Comparison of ENCODE assay signal across 14 cellular contexts in the genomic region with DNA sequence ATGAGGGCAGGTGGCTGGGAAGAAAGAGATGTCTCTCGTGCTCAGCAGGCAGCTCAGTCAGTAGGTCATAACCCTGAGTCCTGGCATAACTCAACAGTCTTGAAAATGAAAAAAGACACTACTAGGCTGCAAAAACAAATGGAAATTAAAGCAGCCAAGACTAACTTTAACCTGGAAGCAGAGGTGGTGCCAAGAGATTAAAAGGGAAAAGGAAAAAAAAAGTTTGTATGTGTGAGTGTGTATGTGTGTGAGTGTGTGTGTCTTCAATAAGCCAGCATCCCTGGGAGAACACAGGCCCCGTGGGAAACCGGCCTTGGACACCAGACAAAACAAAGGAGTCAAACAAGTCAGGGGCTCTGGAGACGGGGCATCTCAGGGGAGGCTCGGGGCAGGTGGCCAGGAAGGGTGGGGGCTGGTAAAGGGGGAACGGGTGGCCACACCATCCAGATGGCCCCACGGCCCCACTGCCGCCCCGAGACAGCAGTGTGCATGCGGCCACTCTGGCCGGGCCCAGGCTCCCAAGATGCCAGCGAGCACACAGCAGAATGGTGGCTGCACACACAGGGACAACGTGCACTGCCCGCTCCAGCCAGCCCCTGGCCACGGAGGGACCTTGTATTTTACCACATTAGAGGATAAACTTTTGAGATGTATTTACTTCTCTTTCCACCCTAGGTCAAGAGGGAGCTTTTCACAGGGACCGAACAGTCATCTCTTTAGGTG. TPM values are rescaled to one million over a fixed set of nuclear protein-coding genes. Genes with fewer than 3 reads are reported as not detected.
DNase-seq lines count a peak whose midpoint lies in the region; ATAC-seq and TF ChIP-seq lines count a peak whose summit lies in the region.
"Had no signal": no experiment of that assay in that cellular context is flagged by ENCODE, and none has a peak within 500 bp of the region (broad histone marks: within the 10 kb centered on the region; RNA-seq: fewer than 3 reads in every experiment).

No MANE protein-coding gene starts in this region.

- no peak overlapping the region for H3K23ac ChIP-seq in H9 (ENCODE audit: insufficient read length, low read depth, low read length)

- H2BK5ac ChIP-seq in H9 (ENCODE audit: insufficient read length, low read length) = no peak overlapping the region

- H4K20me1 ChIP-seq in H9 (ENCODE audit: control insufficient read depth, insufficient read depth, insufficient read length) = no peaks in the 10 kb centered on the region

- H2BK15ac ChIP-seq in H9 (ENCODE audit: low read depth, low read length) = no peak overlapping the region

- no peaks in the 10 kb centered on the region; the same call in 1 of the 2 replicates for H3K79me2 ChIP-seq in H9 (ENCODE audit: insufficient read depth, low read length)

- H2AFZ ChIP-seq in H9 (ENCODE audit: low read length) = no peak overlapping the region
- H2AFZ ChIP-seq: GM23248 had no signal

- H3K4me1 ChIP-seq in H9 (ENCODE audit: insufficient read depth, low read length) = no peaks in the 10 kb centered on the region; the same call in 1 of the 2 replicates

- H3K4me1 Mint-ChIP-seq in H9 = peaks cover 21 to 29% of the 10 kb centered on the region in 2 experiments
- peaks cover 50% of the 10 kb centered on the region for H3K4me1 Mint-ChIP-seq in chondrocyte (ENCODE audit: low read depth)
- H3K4me1 Mint-ChIP-seq in progenitor cell of endocrine pancreas (ENCODE audit: low read depth) = peaks cover 29% of the 10 kb centered on the region

- WGBS in H9 (ENCODE audit: extremely low coverage, insufficient read length, low lambda C conversion rate) = no CpG with 5 or more reads among the region's 16 CpGs

- H3K36me3 Mint-ChIP-seq in H9 (ENCODE audit: insufficient read depth in 1 of 3, low read depth in 3 of 3) (peaks cover 0 to 2% (median 0%) of the 10 kb centered on the region in 3 experiments; a peak in 1 of 7 replicates), chondrocyte (ENCODE audit: low read depth) (no peaks in the 10 kb centered on the region), progenitor cell of endocrine pancreas (ENCODE audit: insufficient read depth) (peaks cover 3% of the 10 kb centered on the region)
- H3K36me3 Mint-ChIP-seq: activated CD4-positive, alpha-beta memory T cell treated with anti-CD3 and anti-CD28 coated beads for 36 hours had no signal

- ATAC-seq in left ventricle myocardium superior = peak; percentile 34
- ATAC-seq in GM19035 (IDR thresholded peaks at IDR 0.05; ENCODE audit: unreplicated experiment) = no peak
- ATAC-seq in HG03469 (IDR thresholded peaks at IDR 0.05; ENCODE audit: unreplicated experiment) = no peak
- ATAC-seq in GM19324 (IDR thresholded peaks at IDR 0.05; ENCODE audit: low FRiP score, unreplicated experiment) = no peak
- ATAC-seq in omental fat pad (ENCODE audit: low FRiP score) = no peak
- ATAC-seq: GM12878 had no signal

- no peak overlapping the region for H2BK120ac ChIP-seq in H9 (ENCODE audit: low read depth, low read length, poor library complexity, severe bottlenecking)

- H3K4ac ChIP-seq in H9 (ENCODE audit: low read depth, low read length) = no peak overlapping the region

- H3K4me3 Mint-ChIP-seq in H9 = no peak overlapping the region
- H3K4me3 Mint-ChIP-seq in chondrocyte (ENCODE audit: unreplicated experiment) = no peak overlapping the region
- H3K4me3 Mint-ChIP-seq in progenitor cell of endocrine pancreas (ENCODE audit: low read depth) = no peak overlapping the region
- H3K4me3 Mint-ChIP-seq: activated CD4-positive, alpha-beta memory T cell treated with anti-CD3 and anti-CD28 coated beads for 36 hours had no signal

- TF ChIP-seq CTCF in H9 (conservative IDR thresholded peaks at IDR 0.05) = no peak
- no peak for TF ChIP-seq CTCF in chondrocyte (IDR thresholded peaks at IDR 0.05)
- TF ChIP-seq CTCF in progenitor cell of endocrine pancreas (IDR thresholded peaks at IDR 0.05; ENCODE audit: unreplicated experiment) = no peak
- TF ChIP-seq CTCF in omental fat pad (IDR thresholded peaks at IDR 0.05) = no peak

- H3K9ac ChIP-seq in H9 (ENCODE audit: extremely low read depth, insufficient read length, low read length) = no peak overlapping the region
- H3K9ac ChIP-seq: GM23248 had no signal

- DNase-seq in H9 (no peak), chondrocyte (ENCODE audit: low spot score) (no peak), left ventricle myocardium superior (peak; percentile 57), progenitor cell of endocrine pancreas (ENCODE audit: low spot score, unreplicated experiment) (no peak), omental fat pad (ENCODE audit: low spot score) (no peak)
- DNase-seq: activated CD4-positive, alpha-beta memory T cell treated with anti-CD3 and anti-CD28 coated beads for 36 hours; activated gamma-delta T cell treated with Interleukin-2 at 50 U/mL for 16 hours; cerebellar nuclear complex; GM23248; NCI-H446 treated with DMSO at 0.1 percent for 48 hours had no signal

- H3T11ph ChIP-seq in H9 (ENCODE audit: low read length) = no peak overlapping the region

- H2BK12ac ChIP-seq in H9 (ENCODE audit: insufficient read length, low read depth, low read length) = no peak overlapping the region

- H2AK5ac ChIP-seq in H9 (ENCODE audit: insufficient read length, low read length) = no peak overlapping the region

- intact Hi-C loops in left ventricle myocardium superior (cut with micrococcal nuclease) = no loop called here

- peak overlapping the region; percentile 17 for H3K18ac ChIP-seq in H9 (ENCODE audit: insufficient read length, low read depth, low read length)

- H3K27ac Mint-ChIP-seq in H9 = no peak overlapping the region
- peak overlapping the region; percentile 67 for H3K27ac Mint-ChIP-seq in chondrocyte (ENCODE audit: unreplicated experiment)
- peak overlapping the region; percentile 71 for H3K27ac Mint-ChIP-seq in progenitor cell of endocrine pancreas
- H3K27ac Mint-ChIP-seq: activated CD4-positive, alpha-beta memory T cell treated with anti-CD3 and anti-CD28 coated beads for 36 hours had no signal

- H4K91ac ChIP-seq in H9 (ENCODE audit: insufficient read length, low read depth, low read length) = no peak overlapping the region

- peaks cover 0 to 3% of the 10 kb centered on the region in 2 experiments; a peak in 1 of 5 replicates for H3K9me3 Mint-ChIP-seq in H9
- H3K9me3 Mint-ChIP-seq in chondrocyte (ENCODE audit: low read depth) = no peaks in the 10 kb centered on the region
- H3K9me3 Mint-ChIP-seq in progenitor cell of endocrine pancreas (ENCODE audit: low read depth) = no peaks in the 10 kb centered on the region
- H3K9me3 Mint-ChIP-seq: activated CD4-positive, alpha-beta memory T cell treated with anti-CD3 and anti-CD28 coated beads for 36 hours had no signal

- H3K27ac ChIP-seq in H9 (ENCODE audit: insufficient read length, low read depth, low read length) = no peak overlapping the region
- H3K27ac ChIP-seq: GM23248 had no signal

- H4K5ac ChIP-seq in H9 (ENCODE audit: insufficient read length, low read depth, low read length) = no peak overlapping the region

- no peak overlapping the region for H3K56ac ChIP-seq in H9 (ENCODE audit: insufficient read length, low read depth, low read length)

- H4K8ac ChIP-seq in H9 (replicated peaks; ENCODE audit: insufficient read length, low read depth, low read length) = no peak overlapping the region

- H3K27me3 ChIP-seq in H9 (ENCODE audit: insufficient read depth, low read length) = peaks cover 6% of the 10 kb centered on the region; the same call in 1 of the 2 replicates

- no peaks in the 10 kb centered on the region for H3K23me2 ChIP-seq in H9 (ENCODE audit: insufficient read length, low read depth, low read length, poor library complexity, severe bottlenecking)

- no peak overlapping the region for H3K4me2 ChIP-seq in H9 (ENCODE audit: insufficient read depth, insufficient read length, low read length)

- peaks cover 68% of the 10 kb centered on the region for H3K27me3 Mint-ChIP-seq in H9 (ENCODE audit: low read depth)
- no peaks in the 10 kb centered on the region for H3K27me3 Mint-ChIP-seq in chondrocyte (ENCODE audit: low read depth)
- no peaks in the 10 kb centered on the region for H3K27me3 Mint-ChIP-seq in progenitor cell of endocrine pancreas
- H3K27me3 Mint-ChIP-seq: activated CD4-positive, alpha-beta memory T cell treated with anti-CD3 and anti-CD28 coated beads for 36 hours had no signal

- H3K9me3 ChIP-seq in H9 (ENCODE audit: control insufficient read depth, low read depth, low read length) = no peaks in the 10 kb centered on the region

- no peak overlapping the region for H3K14ac ChIP-seq in H9 (ENCODE audit: insufficient read depth, low read length)

- H2BK20ac ChIP-seq in H9 (ENCODE audit: low read depth, low read length, poor library complexity, severe bottlenecking) = no peak overlapping the region

- H3K79me1 ChIP-seq in H9 (ENCODE audit: insufficient read depth, low read depth, low read length, poor library complexity, severe bottlenecking) = no peaks in the 10 kb centered on the region

RNA-seq across cellular contexts. Expression of a gene that starts 23.8 kb away (rescaled TPM):
- 67.5 and 71.2 TPM in 2 replicates for total RNA-seq in H9 (2021)
- total RNA-seq in chondrocyte = 98.5 to 102 TPM (median 101 TPM) in 3 replicates
- 32.4 TPM for total RNA-seq in left ventricle myocardium superior
- total RNA-seq in progenitor cell of endocrine pancreas = 169 and 175 TPM in 2 replicates
- 100 to 1,000 TPM in 2 of 4 donors, 10 to 100 TPM in 2; 86.4 to 129 (median 97.5) TPM for total RNA-seq in omental fat pad

Comparison
In these comparisons a context has a peak if more than half of its experiments do, and no peak if none do; other contexts are left out.
1. H3K27ac Mint-ChIP-seq: peak in chondrocyte (single experiment) and progenitor cell of endocrine pancreas (single experiment); none in H9 (0 of 3).